Comparison of ENCODE assay signal across 1 cellular context in genomic region chr22:32644252-32645100, GRCh38.
A peak's percentile ranks its signal among the peaks of the same experiment; 100 is the strongest.
TF ChIP-seq lines count a peak whose summit lies in the region.

No MANE protein-coding gene starts in this region.

TF ChIP-seq in HepG2, 621 proteins besides CTCF, POLR2A, EP300 and RAD21 (continued from another document and continues in another):
- no peak for TF ChIP-seq ZBTB40 (IDR thresholded peaks at IDR 0.05)
- peak; percentile 84 for TF ChIP-seq ZBTB40 (CRISPR knock-in tag; IDR thresholded peaks at IDR 0.05)
- TF ChIP-seq RFX3 (CRISPR knock-in tag; IDR thresholded peaks at IDR 0.05): no peak
- TF ChIP-seq KMT2A (CRISPR knock-in tag; IDR thresholded peaks at IDR 0.05): peak; percentile 67; the same call in 1 of the 2 replicates
- TF ChIP-seq, protein P1, sequence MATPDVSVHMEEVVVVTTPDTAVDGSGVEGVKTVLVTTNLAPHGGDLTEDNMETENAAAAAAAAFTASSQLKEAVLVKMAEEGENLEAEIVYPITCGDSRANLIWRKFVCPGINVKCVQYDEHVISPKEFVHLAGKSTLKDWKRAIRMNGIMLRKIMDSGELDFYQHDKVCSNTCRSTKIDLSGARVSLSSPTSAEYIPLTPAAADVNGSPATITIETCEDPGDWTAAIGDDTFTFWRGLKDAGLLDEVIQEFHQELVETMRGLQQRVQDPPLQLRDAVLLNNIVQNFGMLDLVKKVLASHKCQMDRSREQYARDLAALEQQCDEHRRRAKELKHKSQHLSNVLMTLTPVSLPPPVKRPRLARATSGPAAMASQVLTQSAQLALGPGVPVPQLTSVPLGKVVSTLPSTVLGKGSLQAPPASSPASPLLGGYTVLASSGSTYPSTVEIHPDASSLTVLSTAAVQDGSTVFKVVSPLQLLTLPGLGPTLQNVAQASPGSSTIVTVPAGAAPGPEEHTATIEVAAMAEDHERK (CRISPR knock-in tag; IDR thresholded peaks at IDR 0.05; ENCODE audit: low read depth): 0 out of 2 replicates have a peak, but pooled peaks have one; percentile 29
- TF ChIP-seq, protein P2, sequence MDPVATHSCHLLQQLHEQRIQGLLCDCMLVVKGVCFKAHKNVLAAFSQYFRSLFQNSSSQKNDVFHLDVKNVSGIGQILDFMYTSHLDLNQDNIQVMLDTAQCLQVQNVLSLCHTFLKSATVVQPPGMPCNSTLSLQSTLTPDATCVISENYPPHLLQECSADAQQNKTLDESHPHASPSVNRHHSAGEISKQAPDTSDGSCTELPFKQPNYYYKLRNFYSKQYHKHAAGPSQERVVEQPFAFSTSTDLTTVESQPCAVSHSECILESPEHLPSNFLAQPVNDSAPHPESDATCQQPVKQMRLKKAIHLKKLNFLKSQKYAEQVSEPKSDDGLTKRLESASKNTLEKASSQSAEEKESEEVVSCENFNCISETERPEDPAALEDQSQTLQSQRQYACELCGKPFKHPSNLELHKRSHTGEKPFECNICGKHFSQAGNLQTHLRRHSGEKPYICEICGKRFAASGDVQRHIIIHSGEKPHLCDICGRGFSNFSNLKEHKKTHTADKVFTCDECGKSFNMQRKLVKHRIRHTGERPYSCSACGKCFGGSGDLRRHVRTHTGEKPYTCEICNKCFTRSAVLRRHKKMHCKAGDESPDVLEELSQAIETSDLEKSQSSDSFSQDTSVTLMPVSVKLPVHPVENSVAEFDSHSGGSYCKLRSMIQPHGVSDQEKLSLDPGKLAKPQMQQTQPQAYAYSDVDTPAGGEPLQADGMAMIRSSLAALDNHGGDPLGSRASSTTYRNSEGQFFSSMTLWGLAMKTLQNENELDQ (CRISPR knock-in tag; IDR thresholded peaks at IDR 0.05; ENCODE audit: borderline replicate concordance): no peak
- no peak; the same call in 1 of the 2 replicates for TF ChIP-seq ZNF749 (CRISPR knock-in tag; IDR thresholded peaks at IDR 0.05; ENCODE audit: borderline replicate concordance)
- 0 out of 2 replicates have a peak, but pooled peaks have one; percentile 45 for TF ChIP-seq ZNF761 (CRISPR knock-in tag; conservative IDR thresholded peaks at IDR 0.05)
- no peak for TF ChIP-seq MTF2 (CRISPR knock-in tag; IDR thresholded peaks at IDR 0.05; ENCODE audit: borderline replicate concordance)
- TF ChIP-seq, protein P3, sequence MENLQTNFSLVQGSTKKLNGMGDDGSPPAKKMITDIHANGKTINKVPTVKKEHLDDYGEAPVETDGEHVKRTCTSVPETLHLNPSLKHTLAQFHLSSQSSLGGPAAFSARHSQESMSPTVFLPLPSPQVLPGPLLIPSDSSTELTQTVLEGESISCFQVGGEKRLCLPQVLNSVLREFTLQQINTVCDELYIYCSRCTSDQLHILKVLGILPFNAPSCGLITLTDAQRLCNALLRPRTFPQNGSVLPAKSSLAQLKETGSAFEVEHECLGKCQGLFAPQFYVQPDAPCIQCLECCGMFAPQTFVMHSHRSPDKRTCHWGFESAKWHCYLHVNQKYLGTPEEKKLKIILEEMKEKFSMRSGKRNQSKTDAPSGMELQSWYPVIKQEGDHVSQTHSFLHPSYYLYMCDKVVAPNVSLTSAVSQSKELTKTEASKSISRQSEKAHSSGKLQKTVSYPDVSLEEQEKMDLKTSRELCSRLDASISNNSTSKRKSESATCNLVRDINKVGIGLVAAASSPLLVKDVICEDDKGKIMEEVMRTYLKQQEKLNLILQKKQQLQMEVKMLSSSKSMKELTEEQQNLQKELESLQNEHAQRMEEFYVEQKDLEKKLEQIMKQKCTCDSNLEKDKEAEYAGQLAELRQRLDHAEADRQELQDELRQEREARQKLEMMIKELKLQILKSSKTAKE (CRISPR knock-in tag; IDR thresholded peaks at IDR 0.05; ENCODE audit: borderline replicate concordance): peak; percentile 83
- no peak for TF ChIP-seq PRPF4 (IDR thresholded peaks at IDR 0.05; ENCODE audit: low read depth, low read length, poor library complexity, severe bottlenecking)
- peak; percentile 64 for TF ChIP-seq ZBTB42 (CRISPR knock-in tag; IDR thresholded peaks at IDR 0.05)
- peak; percentile 95 for TF ChIP-seq ZSCAN21 (CRISPR knock-in tag; IDR thresholded peaks at IDR 0.05; ENCODE audit: borderline replicate concordance)
- peak; percentile 63; the same call in 1 of the 2 replicates for TF ChIP-seq ATF1 (CRISPR knock-in tag; IDR thresholded peaks at IDR 0.05)
- peak; percentile 93; the same call in 1 of the 2 replicates for TF ChIP-seq KDM5B (CRISPR knock-in tag; IDR thresholded peaks at IDR 0.05; ENCODE audit: borderline replicate concordance)
- TF ChIP-seq, protein P4, sequence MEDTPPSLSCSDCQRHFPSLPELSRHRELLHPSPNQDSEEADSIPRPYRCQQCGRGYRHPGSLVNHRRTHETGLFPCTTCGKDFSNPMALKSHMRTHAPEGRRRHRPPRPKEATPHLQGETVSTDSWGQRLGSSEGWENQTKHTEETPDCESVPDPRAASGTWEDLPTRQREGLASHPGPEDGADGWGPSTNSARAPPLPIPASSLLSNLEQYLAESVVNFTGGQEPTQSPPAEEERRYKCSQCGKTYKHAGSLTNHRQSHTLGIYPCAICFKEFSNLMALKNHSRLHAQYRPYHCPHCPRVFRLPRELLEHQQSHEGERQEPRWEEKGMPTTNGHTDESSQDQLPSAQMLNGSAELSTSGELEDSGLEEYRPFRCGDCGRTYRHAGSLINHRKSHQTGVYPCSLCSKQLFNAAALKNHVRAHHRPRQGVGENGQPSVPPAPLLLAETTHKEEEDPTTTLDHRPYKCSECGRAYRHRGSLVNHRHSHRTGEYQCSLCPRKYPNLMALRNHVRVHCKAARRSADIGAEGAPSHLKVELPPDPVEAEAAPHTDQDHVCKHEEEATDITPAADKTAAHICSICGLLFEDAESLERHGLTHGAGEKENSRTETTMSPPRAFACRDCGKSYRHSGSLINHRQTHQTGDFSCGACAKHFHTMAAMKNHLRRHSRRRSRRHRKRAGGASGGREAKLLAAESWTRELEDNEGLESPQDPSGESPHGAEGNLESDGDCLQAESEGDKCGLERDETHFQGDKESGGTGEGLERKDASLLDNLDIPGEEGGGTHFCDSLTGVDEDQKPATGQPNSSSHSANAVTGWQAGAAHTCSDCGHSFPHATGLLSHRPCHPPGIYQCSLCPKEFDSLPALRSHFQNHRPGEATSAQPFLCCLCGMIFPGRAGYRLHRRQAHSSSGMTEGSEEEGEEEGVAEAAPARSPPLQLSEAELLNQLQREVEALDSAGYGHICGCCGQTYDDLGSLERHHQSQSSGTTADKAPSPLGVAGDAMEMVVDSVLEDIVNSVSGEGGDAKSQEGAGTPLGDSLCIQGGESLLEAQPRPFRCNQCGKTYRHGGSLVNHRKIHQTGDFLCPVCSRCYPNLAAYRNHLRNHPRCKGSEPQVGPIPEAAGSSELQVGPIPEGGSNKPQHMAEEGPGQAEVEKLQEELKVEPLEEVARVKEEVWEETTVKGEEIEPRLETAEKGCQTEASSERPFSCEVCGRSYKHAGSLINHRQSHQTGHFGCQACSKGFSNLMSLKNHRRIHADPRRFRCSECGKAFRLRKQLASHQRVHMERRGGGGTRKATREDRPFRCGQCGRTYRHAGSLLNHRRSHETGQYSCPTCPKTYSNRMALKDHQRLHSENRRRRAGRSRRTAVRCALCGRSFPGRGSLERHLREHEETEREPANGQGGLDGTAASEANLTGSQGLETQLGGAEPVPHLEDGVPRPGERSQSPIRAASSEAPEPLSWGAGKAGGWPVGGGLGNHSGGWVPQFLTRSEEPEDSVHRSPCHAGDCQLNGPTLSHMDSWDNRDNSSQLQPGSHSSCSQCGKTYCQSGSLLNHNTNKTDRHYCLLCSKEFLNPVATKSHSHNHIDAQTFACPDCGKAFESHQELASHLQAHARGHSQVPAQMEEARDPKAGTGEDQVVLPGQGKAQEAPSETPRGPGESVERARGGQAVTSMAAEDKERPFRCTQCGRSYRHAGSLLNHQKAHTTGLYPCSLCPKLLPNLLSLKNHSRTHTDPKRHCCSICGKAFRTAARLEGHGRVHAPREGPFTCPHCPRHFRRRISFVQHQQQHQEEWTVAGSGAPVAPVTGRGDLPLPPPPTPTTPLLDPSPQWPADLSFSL (CRISPR knock-in tag; IDR thresholded peaks at IDR 0.05): peak; percentile 71; the same call in 1 of the 2 replicates
- peak; percentile 56; the same call in 1 of the 2 replicates for TF ChIP-seq GMEB1 (CRISPR knock-in tag; IDR thresholded peaks at IDR 0.05; ENCODE audit: borderline replicate concordance)
- peak; percentile 88 for TF ChIP-seq UBTF (CRISPR knock-in tag; IDR thresholded peaks at IDR 0.05)
- TF ChIP-seq RBM22 (optimal IDR thresholded peaks at IDR 0.05; ENCODE audit: low read length): no peak
- no peak for TF ChIP-seq DR1 (CRISPR knock-in tag; IDR thresholded peaks at IDR 0.05)
- TF ChIP-seq CSRNP2 (CRISPR knock-in tag; conservative IDR thresholded peaks at IDR 0.05; ENCODE audit: low read depth): no peak
